In genomic region chr6:71852951-71853350, GRCh38 we compare ENCODE assay signal across 16 cellular contexts. TPM values are rescaled to one million over a fixed set of nuclear protein-coding genes. Genes with fewer than 3 reads are reported as not detected.
"Had no signal": no experiment of that assay in that cellular context is flagged by ENCODE, and none has a peak within 500 bp of the region (broad histone marks: within the 10 kb centered on the region; RNA-seq: fewer than 3 reads in every experiment).

No MANE protein-coding gene starts in this region.

- H3K4me3 Mint-ChIP-seq: endodermal cell; natural killer cell treated with Interleukin-12 subunit alpha and Interleukin-12 subunit beta and Interleukin-15 and Interleukin-18, amount 100 ng/mL, for 72 hours; stimulated activated memory B cell treated with anti-CD40 and anti-IgM and Interleukin-4, amounts not matched to agents 10 μg/mL and 1 μg/mL and 100 μg/mL, for 72 hours; stimulated activated naive CD8-positive, alpha-beta T cell treated with anti-CD3 and anti-CD28 coated beads, Interleukin-15, Interleukin-2, amounts not matched to agents 100 ng/mL and 50 ng/mL, for 24 hours had no signal

- H3K27me3 Mint-ChIP-seq: natural killer cell treated with Interleukin-12 subunit alpha and Interleukin-12 subunit beta and Interleukin-15 and Interleukin-18, amount 100 ng/mL, for 72 hours; stimulated activated memory B cell treated with anti-CD40 and anti-IgM and Interleukin-4, amounts not matched to agents 10 μg/mL and 1 μg/mL and 100 μg/mL, for 72 hours; stimulated activated naive CD8-positive, alpha-beta T cell treated with anti-CD3 and anti-CD28 coated beads, Interleukin-15, Interleukin-2, amounts not matched to agents 100 ng/mL and 50 ng/mL, for 24 hours had no signal

- ATAC-seq: natural killer cell treated with Interleukin-12 subunit alpha and Interleukin-12 subunit beta and Interleukin-15 and Interleukin-18, amount 100 ng/mL, for 72 hours; right lobe of liver; stimulated activated memory B cell treated with anti-CD40 and anti-IgM and Interleukin-4, amounts not matched to agents 10 μg/mL and 1 μg/mL and 100 μg/mL, for 72 hours; upper lobe of right lung had no signal

- H3K27ac Mint-ChIP-seq: endodermal cell; natural killer cell treated with Interleukin-12 subunit alpha and Interleukin-12 subunit beta and Interleukin-15 and Interleukin-18, amount 100 ng/mL, for 72 hours; stimulated activated memory B cell treated with anti-CD40 and anti-IgM and Interleukin-4, amounts not matched to agents 10 μg/mL and 1 μg/mL and 100 μg/mL, for 72 hours; stimulated activated naive CD8-positive, alpha-beta T cell treated with anti-CD3 and anti-CD28 coated beads, Interleukin-15, Interleukin-2, amounts not matched to agents 100 ng/mL and 50 ng/mL, for 24 hours had no signal

- H3K36me3 Mint-ChIP-seq: natural killer cell treated with Interleukin-12 subunit alpha and Interleukin-12 subunit beta and Interleukin-15 and Interleukin-18, amount 100 ng/mL, for 72 hours; stimulated activated memory B cell treated with anti-CD40 and anti-IgM and Interleukin-4, amounts not matched to agents 10 μg/mL and 1 μg/mL and 100 μg/mL, for 72 hours had no signal

- DNase-seq: colonic mucosa; dermis blood vessel endothelial cell; endodermal cell; foreskin melanocyte; head of caudate nucleus; kidney glomerular epithelial cell; mammary epithelial cell; midbrain; right lobe of liver; stimulated activated CD4-positive, alpha-beta T cell treated with anti-CD3 and anti-CD28 coated beads, Interleukin-1b, Interleukin-23, amount 100 ng/mL, for 48 hours; stimulated activated CD4-positive, alpha-beta T cell treated with anti-CD3 and anti-CD28 coated beads, Interleukin-4, amount 100 ng/mL, for 24 hours; testis; upper lobe of right lung had no signal

- H3K4me1 Mint-ChIP-seq: endodermal cell; stimulated activated memory B cell treated with anti-CD40 and anti-IgM and Interleukin-4, amounts not matched to agents 10 μg/mL and 1 μg/mL and 100 μg/mL, for 72 hours had no signal

RNA-seq across cellular contexts. Expression of gene RIMS1, which starts 33.4 kb away (rescaled TPM):
- total RNA-seq: natural killer cell treated with Interleukin-12 subunit alpha and Interleukin-12 subunit beta and Interleukin-15 and Interleukin-18, amount 100 ng/mL, for 72 hours had no signal
